In genomic region chr1:235831148-235831547, GRCh38 we compare ENCODE assay signal across 8 cellular contexts. TPM values are rescaled to one million over a fixed set of nuclear protein-coding genes. Genes with fewer than 3 reads are reported as not detected.
DNase-seq lines count a peak whose midpoint lies in the region; ATAC-seq lines count a peak whose summit lies in the region.

No MANE protein-coding gene starts in this region.

- H3K4me3 Mint-ChIP-seq in activated CD4-positive, alpha-beta T cell treated with anti-CD3 and anti-CD28 coated beads for 36 hours: no peak overlapping the region

- no peak overlapping the region for H3K27ac Mint-ChIP-seq in activated CD4-positive, alpha-beta T cell treated with anti-CD3 and anti-CD28 coated beads for 36 hours

- DNase-seq in activated CD4-positive, alpha-beta T cell treated with anti-CD3 and anti-CD28 coated beads for 36 hours: peak; percentile 77
- DNase-seq in activated CD4-positive, alpha-beta T cell treated with anti-CD3 and anti-CD28 coated beads for 1 hour: no peak
- DNase-seq in NOMO-1 treated with DMSO at 0.1 percent for 48 hours (lab: John Stamatoyannopoulos, UW; ENCODE audit: unreplicated experiment): peak; percentile 50
- DNase-seq in globus pallidus (ENCODE audit: low spot score): peak; percentile 37
- DNase-seq in NCI-H446 treated with DMSO at 0.1 percent for 48 hours (lab: John Stamatoyannopoulos, UW): no peak
- no peak for DNase-seq in NCI-H748 treated with DMSO at 0.1 percent for 48 hours (lab: John Stamatoyannopoulos, UW)
- no peak for DNase-seq in NK-92 (lab: John Stamatoyannopoulos, UW; ENCODE audit: unreplicated experiment)

- no peaks in the 10 kb centered on the region for H3K9me3 Mint-ChIP-seq in activated CD4-positive, alpha-beta T cell treated with anti-CD3 and anti-CD28 coated beads for 36 hours (ENCODE audit: low read depth)

- peaks cover 9% of the 10 kb centered on the region for H3K4me1 Mint-ChIP-seq in activated CD4-positive, alpha-beta T cell treated with anti-CD3 and anti-CD28 coated beads for 36 hours

- ATAC-seq in activated CD4-positive, alpha-beta T cell treated with anti-CD3 and anti-CD28 coated beads for 36 hours: peak; percentile 100
- ATAC-seq in HG02588 (IDR thresholded peaks at IDR 0.05; ENCODE audit: unreplicated experiment): peak; percentile 95

- CTCF ChIA-PET in activated CD4-positive, alpha-beta T cell treated with anti-CD3 and anti-CD28 coated beads for 36 hours (lab: Charles Lee): interaction anchor here (1.1 to 6.7 kb wide), 3 partner anchors 14 to 141 kb away, joined by 3 to 64 read pairs (median 8); no protein-coding TSS in a partner anchor

- no peaks in the 10 kb centered on the region for H3K27me3 Mint-ChIP-seq in activated CD4-positive, alpha-beta T cell treated with anti-CD3 and anti-CD28 coated beads for 36 hours

- H3K36me3 Mint-ChIP-seq in activated CD4-positive, alpha-beta T cell treated with anti-CD3 and anti-CD28 coated beads for 36 hours (ENCODE audit: low read depth): peaks cover 19% of the 10 kb centered on the region

- POLR2A ChIA-PET in activated CD4-positive, alpha-beta T cell treated with anti-CD3 and anti-CD28 coated beads for 36 hours (lab: Charles Lee): no interaction called here

- intact Hi-C loops in activated CD4-positive, alpha-beta T cell treated with anti-CD3 and anti-CD28 coated beads for 36 hours (cut with DNase I, micrococcal nuclease): no loop called here

RNA-seq across cellular contexts. Expression of gene LYST, which starts 35.6 kb away (rescaled TPM):
- total RNA-seq in activated CD4-positive, alpha-beta T cell treated with anti-CD3 and anti-CD28 coated beads for 36 hours: 10 to 100 TPM; 28.1 to 32.3 TPM

Comparison
In these comparisons a context has a peak if more than half of its experiments do, and no peak if none do; other contexts are left out.
1. DNase-seq: peak in activated CD4-positive, alpha-beta T cell treated with anti-CD3 and anti-CD28 coated beads for 36 hours (single experiment), NOMO-1 treated with DMSO at 0.1 percent for 48 hours (single experiment) and globus pallidus (single experiment); none in activated CD4-positive, alpha-beta T cell treated with anti-CD3 and anti-CD28 coated beads for 1 hour (single experiment), NCI-H446 treated with DMSO at 0.1 percent for 48 hours (single experiment), NCI-H748 treated with DMSO at 0.1 percent for 48 hours (single experiment) and NK-92 (single experiment).